ENCODE assay signal across 11 cellular contexts in genomic region chr19:38278751-38279150, GRCh38. TPM values are rescaled to one million over a fixed set of nuclear protein-coding genes. Genes with fewer than 3 reads are reported as not detected.
A peak's percentile ranks its signal among the peaks of the same experiment; 100 is the strongest.
DNase-seq lines count a peak whose midpoint lies in the region; ATAC-seq, FAIRE-seq and TF ChIP-seq lines count a peak whose summit lies in the region.
"Had no signal": no experiment of that assay in that cellular context is flagged by ENCODE, and none has a peak within 500 bp of the region (broad histone marks: within the 10 kb centered on the region; RNA-seq: fewer than 3 reads in every experiment).

No MANE protein-coding gene starts in this region.

- no peak for TF ChIP-seq RAD21 in IMR-90 (IDR thresholded peaks at IDR 0.05; ENCODE audit: low read length)

- H4K5ac ChIP-seq in IMR-90 (ENCODE audit: low read depth, low read length) = peak overlapping the region; percentile 86

- peak overlapping the region; percentile 83; the same call in 1 of the 2 replicates for H3K27ac ChIP-seq in IMR-90 (ENCODE audit: insufficient read depth, low read length)
- peak overlapping the region; percentile 74 for H3K27ac ChIP-seq in caudate nucleus (ENCODE audit: low read depth, low read length)
- H3K27ac ChIP-seq in stomach = peak overlapping the region; percentile 2 to 80 (median 67)
- H3K27ac ChIP-seq in small intestine (ENCODE audit: low read depth in 1 of 2, low read length in 1 of 2) = no peak overlapping the region

- peak overlapping the region; percentile 58; the same call in 1 of the 2 replicates for H3K14ac ChIP-seq in IMR-90 (replicated peaks; ENCODE audit: low read depth, low read length)

- H2BK5ac ChIP-seq in IMR-90 (ENCODE audit: low read depth, low read length, poor library complexity, severe bottlenecking) = peak overlapping the region; percentile 55

- intact Hi-C loops in IMR-90 (cut with micrococcal nuclease) (no loop called here), stomach (cut with DNase I; ENCODE audit: low total_unique reads) (no loop called here)

- peaks cover 13% of the 10 kb centered on the region for H3K4me1 ChIP-seq in IMR-90 (ENCODE audit: control insufficient read depth, insufficient read depth, low read length)
- H3K4me1 ChIP-seq in stomach = peaks cover 48 to 64% (median 53%) of the 10 kb centered on the region in 4 donors
- peaks cover 2% of the 10 kb centered on the region in 2 donors for H3K4me1 ChIP-seq in small intestine (ENCODE audit: control insufficient read depth in 2 of 2, insufficient read depth in 1 of 2, low read depth in 1 of 2, low read length in 1 of 2)

- 0 out of 2 replicates have a peak overlapping the region, but pooled peaks have one; percentile 38 for H4K91ac ChIP-seq in IMR-90 (ENCODE audit: insufficient read depth, low read depth, low read length)

- H3K18ac ChIP-seq in IMR-90 (ENCODE audit: low read depth, low read length) = peak overlapping the region; percentile 93

- WGBS in IMR-90 (ENCODE audit: extremely low coverage in 2 of 2, insufficient read length in 1 of 2), 2 experiments = no CpG with 5 or more reads among the region's 2 CpGs
- 55 to 76% (median 72%) methylated on average over 2 of the region's 2 CpGs for WGBS in stomach, 5 donors
- WGBS in small intestine, 3 donors = 54 to 61% (median 54%) methylated on average over 2 of the region's 2 CpGs

- POLR2A ChIA-PET in IMR-90 (lab: Charles Lee; ENCODE audit: unreplicated experiment) = no interaction called here

- H2BK120ac ChIP-seq in IMR-90 (ENCODE audit: low read depth, low read length) = peak overlapping the region; percentile 88; the same call in 1 of the 2 replicates

- no peak overlapping the region for H2BK15ac ChIP-seq in IMR-90 (ENCODE audit: low read depth, low read length)

- in situ Hi-C loops in IMR-90 (cut with MboI; ENCODE audit: low sequenced_read_pairs) = no loop called here
- in situ Hi-C loops in KBM-7 (cut with MboI; ENCODE audit: low pct_unique_long_range_greater_than_20kb, low sequenced_read_pairs) = no loop called here

- no peaks in the 10 kb centered on the region for H4K20me1 ChIP-seq in IMR-90 (ENCODE audit: insufficient read depth, low read length)

- H2AFZ ChIP-seq in IMR-90 (replicated peaks; ENCODE audit: low read length, poor library complexity) = no peak overlapping the region

- 0 out of 2 replicates have a peak overlapping the region, but pooled peaks have one; percentile 38 for H3K23ac ChIP-seq in IMR-90 (ENCODE audit: low read depth, low read length)

- TF ChIP-seq POLR2A in IMR-90 (IDR thresholded peaks at IDR 0.05; ENCODE audit: low read depth, low read length) (no peak), stomach (IDR thresholded peaks at IDR 0.05) (no peak)

- H3K4me3 ChIP-seq in IMR-90 (ENCODE audit: insufficient read depth, low read depth, low read length) (no peak overlapping the region), stomach (no peak overlapping the region), small intestine (ENCODE audit: low read depth in 1 of 2, low read length in 2 of 2) (no peak overlapping the region)

- no peak overlapping the region for H3K4me2 ChIP-seq in IMR-90 (ENCODE audit: low read depth, low read length)

- CTCF ChIA-PET in IMR-90 (lab: Yijun Ruan, JAX) = interaction anchor here (1.3 kb wide), 1 partner anchor 9 kb away, joined by 4 read pairs; no protein-coding TSS in a partner anchor

- H3K27me3 ChIP-seq in IMR-90 (ENCODE audit: control insufficient read depth, insufficient read depth, low read length) = no peaks in the 10 kb centered on the region
- no peaks in the 10 kb centered on the region for H3K27me3 ChIP-seq in stomach
- no peaks in the 10 kb centered on the region for H3K27me3 ChIP-seq in small intestine (ENCODE audit: control insufficient read depth in 2 of 2, insufficient read depth in 2 of 2, low read length in 2 of 2)

- H3K79me1 ChIP-seq in IMR-90 (ENCODE audit: low read depth in 1 of 2, low read length in 2 of 2) = no peaks in the 10 kb centered on the region

- no peak overlapping the region for H2AK9ac ChIP-seq in IMR-90 (replicated peaks; ENCODE audit: low read depth, low read length, poor library complexity)

- H3K9me1 ChIP-seq in IMR-90 (ENCODE audit: insufficient read depth, low read length) = peaks cover 5% of the 10 kb centered on the region; the same call in 1 of the 2 replicates

- BruUV-seq in IMR-90 (replicated peaks; lab: Mats Ljungman, UMichigan) = no TSS peak

- H2BK20ac ChIP-seq in IMR-90 (ENCODE audit: low read depth, low read length) = peak overlapping the region; percentile 85; the same call in 1 of the 2 replicates

- H3K9me3 ChIP-seq in IMR-90 (ENCODE audit: control insufficient read depth, insufficient read depth, low read length) (no peaks in the 10 kb centered on the region), stomach (no peaks in the 10 kb centered on the region), small intestine (ENCODE audit: control insufficient read depth, low read depth) (no peaks in the 10 kb centered on the region)

- H4K8ac ChIP-seq in IMR-90 (ENCODE audit: low read depth in 2 of 2, low read length in 2 of 2) = peak overlapping the region; percentile 69 to 78; a peak in 2 of 4 replicates

- no peaks in the 10 kb centered on the region for H3K36me3 ChIP-seq in IMR-90 (ENCODE audit: control insufficient read depth, insufficient read depth, low read length)
- H3K36me3 ChIP-seq in stomach = peaks cover 0 to 5% (median 0%) of the 10 kb centered on the region in 4 donors
- H3K36me3 ChIP-seq in small intestine (ENCODE audit: control insufficient read depth in 2 of 2, insufficient read depth in 2 of 2, low read length in 2 of 2) = no peaks in the 10 kb centered on the region

- no peak overlapping the region for H3K9ac ChIP-seq in IMR-90 (ENCODE audit: low read depth, low read length)

- no peak overlapping the region for H3K56ac ChIP-seq in IMR-90 (ENCODE audit: extremely low read depth, insufficient read depth, low read length)

- ATAC-seq in IMR-90 (ENCODE audit: low read depth) = no peak
- ATAC-seq in GM21619 (IDR thresholded peaks at IDR 0.05; ENCODE audit: unreplicated experiment) = no peak

- dilution Hi-C loops in IMR-90 (cut with HindIII; ENCODE audit: low sequenced_read_pairs, unreplicated experiment) = no loop called here

- DNase-seq in IMR-90 (no peak), caudate nucleus (lab: John Stamatoyannopoulos, UW) (no peak), medulla oblongata (ENCODE audit: extremely low spot score) (peak; percentile 42), stomach (no peak), GM19240 (ENCODE audit: insufficient read length, low spot score) (no peak), small intestine (no peak), KBM-7 (no peak)
- DNase-seq: Karpas-422, NCI-H1694 treated with DMSO at 0.1 percent for 48 hours, NCI-H69 had no signal

- peak overlapping the region; percentile 20; the same call in 1 of the 2 replicates for H2AK5ac ChIP-seq in IMR-90 (ENCODE audit: low read depth, low read length)

- FAIRE-seq in small intestine (lab: Jason Lieb, UNC) = no peak

- TF ChIP-seq CTCF in IMR-90 (conservative IDR thresholded peaks at IDR 0.05; ENCODE audit: low read depth, low read length) = no peak
- no peak for TF ChIP-seq CTCF in stomach (IDR thresholded peaks at IDR 0.05)

- H3K4ac ChIP-seq in IMR-90 (ENCODE audit: low read depth, low read length) = peak overlapping the region; percentile 67; the same call in 1 of the 2 replicates

- TF ChIP-seq EP300 in stomach (IDR thresholded peaks at IDR 0.05) = no peak

TF ChIP-seq in IMR-90, 13 proteins besides CTCF, POLR2A, EP300 and RAD21 (continues in another document):
- TF ChIP-seq CHD1 (IDR thresholded peaks at IDR 0.05; ENCODE audit: low read depth, low read length) (no peak), SMC3 (IDR thresholded peaks at IDR 0.05; ENCODE audit: low read depth, low read length) (no peak), FOS (IDR thresholded peaks at IDR 0.05; ENCODE audit: low read depth, low read length) (no peak)

RNA-seq across cellular contexts. Expression of gene SPINT2, which starts 14.4 kb away (rescaled TPM):
- total RNA-seq in IMR-90 (2012; rRNA removed) = 0.28 and 0.54 TPM in 2 replicates
- 1.2 and 2.2 TPM in 2 replicates for polyA plus RNA-seq in IMR-90 (2012; rRNA removed)
- 1.2 and 1.8 TPM in 2 replicates for polyA plus RNA-seq in IMR-90 (2012; cell fraction: cytosol; rRNA removed)
- 1.2 and 1.3 TPM in 2 replicates for polyA plus RNA-seq in IMR-90 (2012; cell fraction: nucleus; rRNA removed; ENCODE audit: low replicate concordance)
- 1,000 to 10,000 TPM in 1 of 5 donors, 100 to 1,000 TPM in 2, 10 to 100 TPM in 2; 29.8 to 1,508 (median 255) TPM for total RNA-seq in stomach
- polyA plus RNA-seq in stomach = 100 to 1,000 TPM in 2 of 3 donors, 10 to 100 TPM in 1; 54.5 to 255 (median 184) TPM
- polyA plus RNA-seq in small intestine = 100 to 1,000 TPM; 263 to 434 (median 414) TPM

RNA-seq across cellular contexts. Expression of gene PPP1R14A, which starts 22.6 kb away (rescaled TPM):
- not detected in 2 replicates for total RNA-seq in IMR-90 (2012; rRNA removed)
- polyA plus RNA-seq in IMR-90 (2012; rRNA removed) = 0.84 and 2.0 TPM in 2 replicates
- 5.4 and 10.2 TPM in 2 replicates for polyA plus RNA-seq in IMR-90 (2012; cell fraction: cytosol; rRNA removed)
- polyA plus RNA-seq in IMR-90 (2012; cell fraction: nucleus; rRNA removed; ENCODE audit: low replicate concordance) = 2.1 and 3.5 TPM in 2 replicates
- total RNA-seq in stomach = 100 to 1,000 TPM in 1 of 5 donors, 10 to 100 TPM in 3, 1 to 10 TPM in 1; 8.8 to 197 (median 31.6) TPM
- 100 to 1,000 TPM in 1 of 3 donors, 10 to 100 TPM in 2; 53.2 to 138 (median 54.9) TPM for polyA plus RNA-seq in stomach
- polyA plus RNA-seq in small intestine = 10 to 100 TPM in 2 of 3 donors, 1 to 10 TPM in 1; 8.7 to 31.8 (median 15.4) TPM

RNA-seq across cellular contexts. Expression of gene C19orf33, which starts 25.3 kb away (rescaled TPM):
- total RNA-seq in IMR-90 (2012; rRNA removed) = 1.4 TPM in 1 of 2 replicates, not detected in the other
- polyA plus RNA-seq in IMR-90 (2012; rRNA removed) = 0.80 and 0.96 TPM in 2 replicates
- 0.44 and 3.1 TPM in 2 replicates for polyA plus RNA-seq in IMR-90 (2012; cell fraction: cytosol; rRNA removed)
- not detected in 2 replicates for polyA plus RNA-seq in IMR-90 (2012; cell fraction: nucleus; rRNA removed; ENCODE audit: low replicate concordance)
- total RNA-seq in stomach = 100 to 1,000 TPM in 3 of 5 donors, 10 to 100 TPM in 2; 33.5 to 287 (median 171) TPM
- 1,000 to 10,000 TPM in 2 of 3 donors, 100 to 1,000 TPM in 1; 388 to 1,069 (median 1,022) TPM for polyA plus RNA-seq in stomach
- polyA plus RNA-seq in small intestine = 1,000 to 10,000 TPM in 2 of 3 donors, 100 to 1,000 TPM in 1; 478 to 2,753 (median 1,798) TPM

RNA-seq across cellular contexts. Expression of gene YIF1B, which starts 37.0 kb away (rescaled TPM):
- 72.2 and 78.9 TPM in 2 replicates for total RNA-seq in IMR-90 (2012; rRNA removed)
- polyA plus RNA-seq in IMR-90 (2012; rRNA removed) = 162 and 165 TPM in 2 replicates
- 95.0 and 225 TPM in 2 replicates for polyA plus RNA-seq in IMR-90 (2012; cell fraction: cytosol; rRNA removed)
- 92.8 and 241 TPM in 2 replicates for polyA plus RNA-seq in IMR-90 (2012; cell fraction: nucleus; rRNA removed; ENCODE audit: low replicate concordance)
- 10 to 100 TPM in 2 of 5 donors, 1 to 10 TPM in 3; 4.7 to 30.4 (median 7.2) TPM for total RNA-seq in stomach
- polyA plus RNA-seq in stomach = 10 to 100 TPM; 18.8 to 28.0 (median 24.2) TPM
- polyA plus RNA-seq in small intestine = 10 to 100 TPM; 13.0 to 73.1 (median 15.4) TPM

RNA-seq across cellular contexts. Expression of gene KCNK6, which starts 40.9 kb away (rescaled TPM):
- 2.7 and 2.8 TPM in 2 replicates for total RNA-seq in IMR-90 (2012; rRNA removed)
- 3.9 and 4.5 TPM in 2 replicates for polyA plus RNA-seq in IMR-90 (2012; rRNA removed)
- 3.3 and 4.2 TPM in 2 replicates for polyA plus RNA-seq in IMR-90 (2012; cell fraction: cytosol; rRNA removed)
- 2.9 and 3.1 TPM in 2 replicates for polyA plus RNA-seq in IMR-90 (2012; cell fraction: nucleus; rRNA removed; ENCODE audit: low replicate concordance)
- total RNA-seq in stomach = 10 to 100 TPM in 2 of 5 donors, 1 to 10 TPM in 2, under 1 TPM in 1; under 0.01 to 32.2 (median 5.4) TPM
- 1 to 10 TPM; 3.2 to 10.0 (median 9.5) TPM for polyA plus RNA-seq in stomach
- 1 to 10 TPM; 2.7 to 7.5 (median 2.9) TPM for polyA plus RNA-seq in small intestine

Comparison
In these comparisons a context has a peak if more than half of its experiments do, and no peak if none do; other contexts are left out.
1. H3K27ac ChIP-seq: peak in IMR-90 (single experiment), caudate nucleus (single experiment) and stomach (5 of 5); none in small intestine (0 of 2).
2. RNA of gene SPINT2, which starts 14.4 kb away (polyA plus RNA-seq): 263 to 434 TPM in small intestine and 54.5 to 255 TPM in stomach; 1.2 to 2.2 TPM in IMR-90; every median in the first group is over 10 times any median in the second.
3. RNA of gene C19orf33, which starts 25.3 kb away (polyA plus RNA-seq): 478 to 2,753 TPM in small intestine and 388 to 1,069 TPM in stomach; 0.44 to 3.1 TPM in IMR-90; every median in the first group is over 10 times any median in the second.